In the genomic region with DNA sequence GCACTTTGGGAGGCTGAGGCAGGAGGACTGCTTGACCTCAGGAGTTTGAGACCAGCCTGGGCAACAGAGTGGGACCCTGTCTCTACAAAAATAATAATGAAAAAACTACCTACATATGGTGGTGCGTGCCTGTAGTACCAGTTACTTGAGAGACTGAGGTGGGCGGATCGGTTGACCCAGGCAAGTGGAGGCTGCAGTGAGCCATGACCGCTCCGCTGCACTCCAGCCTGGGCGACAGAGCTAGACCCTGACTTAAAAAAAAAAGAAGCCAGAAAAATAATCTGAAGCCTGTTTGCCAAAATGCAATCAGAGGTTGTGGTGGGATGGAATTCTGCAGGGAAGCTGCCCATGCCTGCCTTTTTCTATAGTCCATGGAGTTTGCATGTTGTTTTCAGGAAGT, we compare ENCODE assay signal across 13 cellular contexts. TPM values are rescaled to one million over a fixed set of nuclear protein-coding genes. Genes with fewer than 3 reads are reported as not detected.
DNase-seq lines count a peak whose midpoint lies in the region; ATAC-seq and TF ChIP-seq lines count a peak whose summit lies in the region.
"Had no signal": no experiment of that assay in that cellular context is flagged by ENCODE, and none has a peak within 500 bp of the region (broad histone marks: within the 10 kb centered on the region; RNA-seq: fewer than 3 reads in every experiment).

No MANE protein-coding gene starts in this region.

- H3K4me1 ChIP-seq in Caco-2 (no peaks in the 10 kb centered on the region), Loucy (ENCODE audit: insufficient read depth, low read length, poor library complexity, severe bottlenecking) (peaks cover 10% of the 10 kb centered on the region), endodermal cell (ENCODE audit: control insufficient read depth, insufficient read depth, low read length) (no peaks in the 10 kb centered on the region), psoas muscle (peaks cover 15% of the 10 kb centered on the region)

- H4K20me1 ChIP-seq in Loucy (ENCODE audit: insufficient read depth, low read length, poor library complexity, severe bottlenecking): no peaks in the 10 kb centered on the region

- H2AFZ ChIP-seq in Loucy (ENCODE audit: low read length): no peak overlapping the region

- no peaks in the 10 kb centered on the region for H3F3A ChIP-seq in Loucy (ENCODE audit: low read depth)

- POLR2A ChIA-PET in Caco-2 (lab: Charles Lee): interaction anchor here (0.5 kb wide), 1 partner anchor 9 kb away, joined by 3 read pairs; no protein-coding TSS in a partner anchor

- H3K36me3 ChIP-seq in Caco-2 (ENCODE audit: control insufficient read depth, insufficient read depth, low read length) (no peaks in the 10 kb centered on the region), Loucy (ENCODE audit: insufficient read depth, low read length) (no peaks in the 10 kb centered on the region), endodermal cell (ENCODE audit: control insufficient read depth, insufficient read depth, low read length) (no peaks in the 10 kb centered on the region), psoas muscle (ENCODE audit: insufficient read depth in 1 of 2, low read depth in 1 of 2) (no peaks in the 10 kb centered on the region)
- H3K36me3 ChIP-seq: esophagus muscularis mucosa, upper lobe of left lung had no signal

- no peaks in the 10 kb centered on the region for H3K9me2 ChIP-seq in Loucy (replicated peaks; ENCODE audit: low read depth, low read length)

- no peak for DNase-seq in Caco-2
- DNase-seq in endodermal cell: no peak
- DNase-seq in psoas muscle: peak in 1 of 2 donors; percentile 11
- no peak for DNase-seq in effector CD4-positive, alpha-beta T cell
- DNase-seq: GF-D8 had no signal

- H3K27ac Mint-ChIP-seq in Caco-2 (ENCODE audit: unreplicated experiment) (no peak overlapping the region), endodermal cell (no peak overlapping the region)
- H3K27ac Mint-ChIP-seq: activated naive CD8-positive, alpha-beta T cell; natural killer cell; stimulated activated naive CD8-positive, alpha-beta T cell treated with anti-CD3 and anti-CD28 coated beads, Interleukin-15, amount 100 ng/mL, for 72 hours had no signal

- H3K79me2 ChIP-seq in Loucy (ENCODE audit: insufficient read depth, low read length): no peaks in the 10 kb centered on the region

- BruUV-seq in Caco-2 (replicated peaks; lab: Mats Ljungman, UMichigan): no TSS peak

- intact Hi-C loops in Caco-2 (cut with micrococcal nuclease; ENCODE audit: unreplicated experiment) (loop anchor here (2.0 kb wide), 1 partner anchor 57 kb away; no protein-coding TSS in a partner anchor), psoas muscle (cut with DNase I) (loop anchor here in 1 of 2 donors (1.0 to 5.0 kb wide), 3 partner anchors 47 to 442 kb away; no protein-coding TSS in a partner anchor)

- no peak for TF ChIP-seq CTCF in Caco-2 (IDR thresholded peaks at IDR 0.05; ENCODE audit: insufficient read depth in 1 of 2, low read depth in 1 of 2, low read length in 1 of 2, severe bottlenecking in 1 of 2, unreplicated experiment in 1 of 2)
- no peak for TF ChIP-seq CTCF in Loucy (conservative IDR thresholded peaks at IDR 0.05; ENCODE audit: low read length)
- TF ChIP-seq CTCF in endodermal cell (conservative IDR thresholded peaks at IDR 0.05): no peak
- no peak for TF ChIP-seq CTCF in psoas muscle (IDR thresholded peaks at IDR 0.05)

- H3K4me2 ChIP-seq in Loucy (ENCODE audit: low read depth, low read length, poor library complexity, severe bottlenecking): peak overlapping the region; percentile 48

- ATAC-seq in psoas muscle (no peak), GM18520 (IDR thresholded peaks at IDR 0.05; ENCODE audit: unreplicated experiment) (no peak), HG03460 (IDR thresholded peaks at IDR 0.05; ENCODE audit: unreplicated experiment) (no peak)

- H3K27me3 Mint-ChIP-seq in Caco-2 (ENCODE audit: insufficient read depth, unreplicated experiment) (no peaks in the 10 kb centered on the region), endodermal cell (ENCODE audit: insufficient read depth) (peaks cover 17% of the 10 kb centered on the region)

- CTCF ChIA-PET in Caco-2 (lab: Charles Lee): interaction anchor here (0.6 to 1.3 kb wide), 8 partner anchors 8 to 183 kb away, joined by 3 to 5 read pairs (median 3); no protein-coding TSS in a partner anchor

- H3K4me1 Mint-ChIP-seq in Caco-2 (ENCODE audit: low read depth, unreplicated experiment): no peaks in the 10 kb centered on the region
- H3K4me1 Mint-ChIP-seq in endodermal cell: peaks cover 6% of the 10 kb centered on the region

- H3K9me3 Mint-ChIP-seq in Caco-2 (ENCODE audit: unreplicated experiment) (no peaks in the 10 kb centered on the region), endodermal cell (no peaks in the 10 kb centered on the region)
- H3K9me3 Mint-ChIP-seq: natural killer cell; stimulated activated naive CD8-positive, alpha-beta T cell treated with anti-CD3 and anti-CD28 coated beads, Interleukin-15, amount 100 ng/mL, for 72 hours had no signal

- H3K27ac ChIP-seq in endodermal cell (ENCODE audit: low read depth, low read length): no peak overlapping the region
- no peak overlapping the region for H3K27ac ChIP-seq in psoas muscle

- no peaks in the 10 kb centered on the region for H3K36me3 Mint-ChIP-seq in Caco-2 (ENCODE audit: insufficient read depth, unreplicated experiment)
- no peaks in the 10 kb centered on the region for H3K36me3 Mint-ChIP-seq in endodermal cell (ENCODE audit: low read depth)
- H3K36me3 Mint-ChIP-seq: activated naive CD8-positive, alpha-beta T cell; natural killer cell had no signal

- 91 to 92% methylated on average over 6 of the region's 6 CpGs for WGBS in endodermal cell (ENCODE audit: insufficient coverage in 1 of 2, insufficient read length in 1 of 2), 2 experiments
- 81 to 88% (median 84%) methylated on average over 6 of the region's 6 CpGs for WGBS in psoas muscle, 3 donors

- no peak overlapping the region for H3K9ac ChIP-seq in Loucy (ENCODE audit: low read depth, low read length, poor library complexity, severe bottlenecking)
- no peak overlapping the region for H3K9ac ChIP-seq in endodermal cell (ENCODE audit: extremely low read depth, low read length, poor library complexity, severe bottlenecking)

- H3K9me3 ChIP-seq in Caco-2 (no peaks in the 10 kb centered on the region), Loucy (ENCODE audit: insufficient read depth, low read depth, low read length) (no peaks in the 10 kb centered on the region), endodermal cell (ENCODE audit: control insufficient read depth, low read length) (no peaks in the 10 kb centered on the region), psoas muscle (no peaks in the 10 kb centered on the region)
- H3K9me3 ChIP-seq: esophagus muscularis mucosa, upper lobe of left lung had no signal

- H3K4me3 ChIP-seq in Caco-2 (ENCODE audit: low read depth, low read length) (no peak overlapping the region), Loucy (ENCODE audit: low read length, poor library complexity, severe bottlenecking) (peak overlapping the region; percentile 2), endodermal cell (ENCODE audit: low read length) (no peak overlapping the region), psoas muscle (peak overlapping the region; percentile 52)

- H3K4me3 Mint-ChIP-seq in Caco-2 (ENCODE audit: unreplicated experiment): peak overlapping the region; percentile 49
- peak overlapping the region; percentile 52 for H3K4me3 Mint-ChIP-seq in endodermal cell
- H3K4me3 Mint-ChIP-seq: activated naive CD8-positive, alpha-beta T cell; natural killer cell; stimulated activated naive CD8-positive, alpha-beta T cell treated with anti-CD3 and anti-CD28 coated beads, Interleukin-15, amount 100 ng/mL, for 72 hours had no signal

- no peaks in the 10 kb centered on the region for H3K27me3 ChIP-seq in Caco-2 (replicated peaks; ENCODE audit: control insufficient read depth, insufficient read depth, low read length)
- H3K27me3 ChIP-seq in Loucy (ENCODE audit: insufficient read depth, low read length, poor library complexity, severe bottlenecking): no peaks in the 10 kb centered on the region
- no peaks in the 10 kb centered on the region for H3K27me3 ChIP-seq in endodermal cell (ENCODE audit: control insufficient read depth, insufficient read depth, low read length, poor library complexity, severe bottlenecking)
- no peaks in the 10 kb centered on the region for H3K27me3 ChIP-seq in psoas muscle (ENCODE audit: insufficient read depth in 3 of 3, low read length in 2 of 3)
- H3K27me3 ChIP-seq: esophagus muscularis mucosa, upper lobe of left lung had no signal

RNA-seq across cellular contexts. Expression of a gene that starts 50.4 kb away (rescaled TPM):
- total RNA-seq in Caco-2 (2022) (not detected in 2 replicates), endodermal cell (not detected), psoas muscle (1 to 10 TPM in 3 of 4 donors, under 1 TPM in 1; 0.50 to 7.0 (median 2.5) TPM)
- not detected for polyA plus RNA-seq in endodermal cell (2013, experiment 1 of 2)
- polyA plus RNA-seq in endodermal cell (2013, experiment 2 of 2): not detected
- 1 to 10 TPM; 1.1 to 3.9 (median 1.6) TPM for polyA plus RNA-seq in psoas muscle

Comparison
In these comparisons a context has a peak if more than half of its experiments do, and no peak if none do; other contexts are left out.
1. H3K4me3 ChIP-seq: peak in Loucy (single experiment) and psoas muscle (single experiment); none in Caco-2 (single experiment) and endodermal cell (single experiment).